1 cellular context compared by ENCODE assay signal in the genomic region with DNA sequence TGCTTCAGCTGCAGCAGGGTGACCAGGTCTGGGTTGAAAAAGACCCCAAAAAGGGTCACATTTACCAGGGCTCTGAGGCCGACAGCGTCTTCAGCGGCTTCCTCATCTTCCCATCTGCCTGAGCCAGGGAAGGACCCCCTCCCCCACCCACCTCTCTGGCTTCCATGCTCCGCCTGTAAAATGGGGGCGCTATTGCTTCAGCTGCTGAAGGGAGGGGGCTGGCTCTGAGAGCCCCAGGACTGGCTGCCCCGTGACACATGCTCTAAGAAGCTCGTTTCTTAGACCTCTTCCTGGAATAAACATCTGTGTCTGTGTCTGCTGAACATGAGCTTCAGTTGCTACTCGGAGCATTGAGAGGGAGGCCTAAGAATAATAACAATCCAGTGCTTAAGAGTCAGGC.
TF ChIP-seq lines count a peak whose summit lies in the region.

No MANE protein-coding gene starts in this region.

TF ChIP-seq in GM23338, 12 proteins besides CTCF, POLR2A, EP300 and RAD21 (continued from another document):
- TF ChIP-seq, protein P1, sequence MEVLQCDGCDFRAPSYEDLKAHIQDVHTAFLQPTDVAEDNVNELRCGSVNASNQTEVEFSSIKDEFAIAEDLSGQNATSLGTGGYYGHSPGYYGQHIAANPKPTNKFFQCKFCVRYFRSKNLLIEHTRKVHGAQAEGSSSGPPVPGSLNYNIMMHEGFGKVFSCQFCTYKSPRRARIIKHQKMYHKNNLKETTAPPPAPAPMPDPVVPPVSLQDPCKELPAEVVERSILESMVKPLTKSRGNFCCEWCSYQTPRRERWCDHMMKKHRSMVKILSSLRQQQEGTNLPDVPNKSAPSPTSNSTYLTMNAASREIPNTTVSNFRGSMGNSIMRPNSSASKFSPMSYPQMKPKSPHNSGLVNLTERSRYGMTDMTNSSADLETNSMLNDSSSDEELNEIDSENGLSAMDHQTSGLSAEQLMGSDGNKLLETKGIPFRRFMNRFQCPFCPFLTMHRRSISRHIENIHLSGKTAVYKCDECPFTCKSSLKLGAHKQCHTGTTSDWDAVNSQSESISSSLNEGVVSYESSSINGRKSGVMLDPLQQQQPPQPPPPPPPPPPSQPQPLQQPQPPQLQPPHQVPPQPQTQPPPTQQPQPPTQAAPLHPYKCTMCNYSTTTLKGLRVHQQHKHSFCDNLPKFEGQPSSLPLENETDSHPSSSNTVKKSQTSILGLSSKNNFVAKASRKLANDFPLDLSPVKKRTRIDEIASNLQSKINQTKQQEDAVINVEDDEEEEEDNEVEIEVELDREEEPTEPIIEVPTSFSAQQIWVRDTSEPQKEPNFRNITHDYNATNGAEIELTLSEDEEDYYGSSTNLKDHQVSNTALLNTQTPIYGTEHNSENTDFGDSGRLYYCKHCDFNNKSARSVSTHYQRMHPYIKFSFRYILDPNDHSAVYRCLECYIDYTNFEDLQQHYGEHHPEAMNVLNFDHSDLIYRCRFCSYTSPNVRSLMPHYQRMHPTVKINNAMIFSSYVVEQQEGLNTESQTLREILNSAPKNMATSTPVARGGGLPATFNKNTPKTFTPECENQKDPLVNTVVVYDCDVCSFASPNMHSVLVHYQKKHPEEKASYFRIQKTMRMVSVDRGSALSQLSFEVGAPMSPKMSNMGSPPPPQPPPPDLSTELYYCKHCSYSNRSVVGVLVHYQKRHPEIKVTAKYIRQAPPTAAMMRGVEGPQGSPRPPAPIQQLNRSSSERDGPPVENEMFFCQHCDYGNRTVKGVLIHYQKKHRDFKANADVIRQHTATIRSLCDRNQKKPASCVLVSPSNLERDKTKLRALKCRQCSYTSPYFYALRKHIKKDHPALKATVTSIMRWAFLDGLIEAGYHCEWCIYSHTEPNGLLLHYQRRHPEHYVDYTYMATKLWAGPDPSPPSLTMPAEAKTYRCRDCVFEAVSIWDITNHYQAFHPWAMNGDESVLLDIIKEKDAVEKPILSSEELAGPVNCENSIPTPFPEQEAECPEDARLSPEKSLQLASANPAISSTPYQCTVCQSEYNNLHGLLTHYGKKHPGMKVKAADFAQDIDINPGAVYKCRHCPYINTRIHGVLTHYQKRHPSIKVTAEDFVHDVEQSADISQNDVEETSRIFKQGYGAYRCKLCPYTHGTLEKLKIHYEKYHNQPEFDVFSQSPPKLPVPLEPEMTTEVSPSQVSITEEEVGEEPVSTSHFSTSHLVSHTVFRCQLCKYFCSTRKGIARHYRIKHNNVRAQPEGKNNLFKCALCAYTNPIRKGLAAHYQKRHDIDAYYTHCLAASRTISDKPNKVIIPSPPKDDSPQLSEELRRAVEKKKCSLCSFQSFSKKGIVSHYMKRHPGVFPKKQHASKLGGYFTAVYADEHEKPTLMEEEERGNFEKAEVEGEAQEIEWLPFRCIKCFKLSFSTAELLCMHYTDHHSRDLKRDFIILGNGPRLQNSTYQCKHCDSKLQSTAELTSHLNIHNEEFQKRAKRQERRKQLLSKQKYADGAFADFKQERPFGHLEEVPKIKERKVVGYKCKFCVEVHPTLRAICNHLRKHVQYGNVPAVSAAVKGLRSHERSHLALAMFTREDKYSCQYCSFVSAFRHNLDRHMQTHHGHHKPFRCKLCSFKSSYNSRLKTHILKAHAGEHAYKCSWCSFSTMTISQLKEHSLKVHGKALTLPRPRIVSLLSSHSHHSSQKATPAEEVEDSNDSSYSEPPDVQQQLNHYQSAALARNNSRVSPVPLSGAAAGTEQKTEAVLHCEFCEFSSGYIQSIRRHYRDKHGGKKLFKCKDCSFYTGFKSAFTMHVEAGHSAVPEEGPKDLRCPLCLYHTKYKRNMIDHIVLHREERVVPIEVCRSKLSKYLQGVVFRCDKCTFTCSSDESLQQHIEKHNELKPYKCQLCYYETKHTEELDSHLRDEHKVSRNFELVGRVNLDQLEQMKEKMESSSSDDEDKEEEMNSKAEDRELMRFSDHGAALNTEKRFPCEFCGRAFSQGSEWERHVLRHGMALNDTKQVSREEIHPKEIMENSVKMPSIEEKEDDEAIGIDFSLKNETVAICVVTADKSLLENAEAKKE (CRISPR knock-in tag; IDR thresholded peaks at IDR 0.05): no peak
- TF ChIP-seq POLR2AphosphoS5 (IDR thresholded peaks at IDR 0.05; ENCODE audit: low read depth) (no peak), EZH2 (IDR thresholded peaks at IDR 0.05; ENCODE audit: low read depth, unreplicated experiment) (no peak), REST (IDR thresholded peaks at IDR 0.05; ENCODE audit: unreplicated experiment) (no peak), NANOG (IDR thresholded peaks at IDR 0.05; ENCODE audit: borderline replicate concordance) (no peak), ETS1 (IDR thresholded peaks at IDR 0.05) (no peak), ZNF331 (CRISPR knock-in tag; IDR thresholded peaks at IDR 0.05; ENCODE audit: low read depth) (no peak)
